ENCODE assay signal across 8 cellular contexts in genomic region chr14:90815567-90815816, GRCh38. TPM values are rescaled to one million over a fixed set of nuclear protein-coding genes. Genes with fewer than 3 reads are reported as not detected.
DNase-seq lines count a peak whose midpoint lies in the region; ATAC-seq, FAIRE-seq and TF ChIP-seq lines count a peak whose summit lies in the region.

No MANE protein-coding gene starts in this region.

- peak overlapping the region; percentile 69 for H3K4me3 ChIP-seq in HUES48 (ENCODE audit: low read depth, low read length)
- peak overlapping the region; percentile 73 to 82 for H3K4me3 ChIP-seq in kidney (ENCODE audit: low read length in 2 of 2)

- H3K27ac ChIP-seq in HUES48 (ENCODE audit: low read depth, low read length) (no peak overlapping the region), kidney (ENCODE audit: low read depth in 2 of 2, low read length in 2 of 2) (no peak overlapping the region)

- no peak for DNase-seq in activated naive CD8-positive, alpha-beta T cell treated with anti-CD3 and anti-CD28 coated beads for 36 hours
- DNase-seq in kidney = no peak
- DNase-seq in GM12891 (ENCODE audit: insufficient read length, low spot score) = no peak
- DNase-seq in NCI-H1930 (lab: John Stamatoyannopoulos, UW) = no peak

- peaks cover 3% of the 10 kb centered on the region for H3K4me1 Mint-ChIP-seq in activated naive CD8-positive, alpha-beta T cell treated with anti-CD3 and anti-CD28 coated beads for 36 hours
- H3K4me1 Mint-ChIP-seq in stimulated activated memory B cell treated with anti-CD40 and anti-IgM and Interleukin-4, amounts not matched to agents 10 μg/mL and 1 μg/mL and 100 μg/mL, for 72 hours = peaks cover 7% of the 10 kb centered on the region

- H3K4me1 ChIP-seq in HUES48 (ENCODE audit: control insufficient read depth, insufficient read depth, low read length) (no peaks in the 10 kb centered on the region), kidney (ENCODE audit: control insufficient read depth in 1 of 2, insufficient read depth in 1 of 2, low read depth in 1 of 2, low read length in 2 of 2) (peaks cover 11 to 19% of the 10 kb centered on the region in 2 donors)

- no peak overlapping the region for H3K27ac Mint-ChIP-seq in activated naive CD8-positive, alpha-beta T cell treated with anti-CD3 and anti-CD28 coated beads for 36 hours
- H3K27ac Mint-ChIP-seq in stimulated activated memory B cell treated with anti-CD40 and anti-IgM and Interleukin-4, amounts not matched to agents 10 μg/mL and 1 μg/mL and 100 μg/mL, for 72 hours = peak overlapping the region; percentile 30

- H3K9ac ChIP-seq in HUES48 (ENCODE audit: low read depth, low read length) = no peak overlapping the region
- H3K9ac ChIP-seq in kidney (ENCODE audit: low read length in 2 of 2) = peak overlapping the region; percentile 74 to 76

- H3K27me3 Mint-ChIP-seq in activated naive CD8-positive, alpha-beta T cell treated with anti-CD3 and anti-CD28 coated beads for 36 hours = peaks cover 23% of the 10 kb centered on the region
- peaks cover 25% of the 10 kb centered on the region for H3K27me3 Mint-ChIP-seq in stimulated activated memory B cell treated with anti-CD40 and anti-IgM and Interleukin-4, amounts not matched to agents 10 μg/mL and 1 μg/mL and 100 μg/mL, for 72 hours

- no peaks in the 10 kb centered on the region for H3K36me3 Mint-ChIP-seq in activated naive CD8-positive, alpha-beta T cell treated with anti-CD3 and anti-CD28 coated beads for 36 hours
- H3K36me3 Mint-ChIP-seq in stimulated activated memory B cell treated with anti-CD40 and anti-IgM and Interleukin-4, amounts not matched to agents 10 μg/mL and 1 μg/mL and 100 μg/mL, for 72 hours = no peaks in the 10 kb centered on the region

- H3K36me3 ChIP-seq in HUES48 (ENCODE audit: control insufficient read depth, insufficient read depth, low read length) = no peaks in the 10 kb centered on the region
- no peaks in the 10 kb centered on the region for H3K36me3 ChIP-seq in kidney (ENCODE audit: control insufficient read depth in 1 of 2, insufficient read depth in 2 of 2, low read length in 2 of 2)

- no peak for TF ChIP-seq CTCF in kidney (IDR thresholded peaks at IDR 0.05; ENCODE audit: borderline replicate concordance, extremely low read depth, insufficient read depth)

- FAIRE-seq in kidney (lab: Jason Lieb, UNC) (no peak), GM12891 (lab: Jason Lieb, UNC) (no peak)

- intact Hi-C loops in kidney (cut with DNase I) = no loop called here

- H3K9me3 Mint-ChIP-seq in activated naive CD8-positive, alpha-beta T cell treated with anti-CD3 and anti-CD28 coated beads for 36 hours = no peaks in the 10 kb centered on the region
- no peaks in the 10 kb centered on the region for H3K9me3 Mint-ChIP-seq in stimulated activated memory B cell treated with anti-CD40 and anti-IgM and Interleukin-4, amounts not matched to agents 10 μg/mL and 1 μg/mL and 100 μg/mL, for 72 hours

- H3K27me3 ChIP-seq in HUES48 (ENCODE audit: control insufficient read depth, insufficient read depth, low read length) = peaks cover 12% of the 10 kb centered on the region; the same call in 1 of the 2 replicates

- H3K9me3 ChIP-seq in HUES48 (ENCODE audit: control insufficient read depth, insufficient read depth, low read length) = no peaks in the 10 kb centered on the region
- H3K9me3 ChIP-seq in kidney (ENCODE audit: control insufficient read depth in 1 of 2, low read length in 2 of 2) = no peaks in the 10 kb centered on the region

- peak overlapping the region; percentile 67 for H3K4me3 Mint-ChIP-seq in activated naive CD8-positive, alpha-beta T cell treated with anti-CD3 and anti-CD28 coated beads for 36 hours
- peak overlapping the region; percentile 51 for H3K4me3 Mint-ChIP-seq in stimulated activated memory B cell treated with anti-CD40 and anti-IgM and Interleukin-4, amounts not matched to agents 10 μg/mL and 1 μg/mL and 100 μg/mL, for 72 hours

- no peak for ATAC-seq in stimulated activated memory B cell treated with anti-CD40 and anti-IgM and Interleukin-4, amounts not matched to agents 10 μg/mL and 1 μg/mL and 100 μg/mL, for 72 hours
- no peak for ATAC-seq in HG03097 (IDR thresholded peaks at IDR 0.05; ENCODE audit: low FRiP score, unreplicated experiment)
- no peak for ATAC-seq in HG03432 (IDR thresholded peaks at IDR 0.05; ENCODE audit: unreplicated experiment)

- no peak for TF ChIP-seq POLR2A in GM12891 (IDR thresholded peaks at IDR 0.05; ENCODE audit: low read depth, low read length)

TF ChIP-seq in GM12891, 5 proteins besides CTCF, POLR2A, EP300 and RAD21:
- TF ChIP-seq TAF1 (IDR thresholded peaks at IDR 0.05; ENCODE audit: low read depth, low read length) = no peak
- no peak for TF ChIP-seq SPI1 (IDR thresholded peaks at IDR 0.05; ENCODE audit: low read depth, low read length)

RNA-seq across cellular contexts. Expression of gene TTC7B, which starts 0.7 kb away (rescaled TPM):
- total RNA-seq in activated naive CD8-positive, alpha-beta T cell treated with anti-CD3 and anti-CD28 coated beads for 36 hours = 1 to 10 TPM; 7.1 to 7.6 TPM
- 48.3 TPM for total RNA-seq in kidney
- polyA plus RNA-seq in kidney (ENCODE audit: insufficient read depth, low read depth, low replicate concordance) = 23.4 TPM
- not detected for polyA plus RNA-seq in GM12891 (2012; ENCODE audit: low read depth, missing spikeins)
